10 cellular contexts compared by ENCODE assay signal in the genomic region with DNA sequence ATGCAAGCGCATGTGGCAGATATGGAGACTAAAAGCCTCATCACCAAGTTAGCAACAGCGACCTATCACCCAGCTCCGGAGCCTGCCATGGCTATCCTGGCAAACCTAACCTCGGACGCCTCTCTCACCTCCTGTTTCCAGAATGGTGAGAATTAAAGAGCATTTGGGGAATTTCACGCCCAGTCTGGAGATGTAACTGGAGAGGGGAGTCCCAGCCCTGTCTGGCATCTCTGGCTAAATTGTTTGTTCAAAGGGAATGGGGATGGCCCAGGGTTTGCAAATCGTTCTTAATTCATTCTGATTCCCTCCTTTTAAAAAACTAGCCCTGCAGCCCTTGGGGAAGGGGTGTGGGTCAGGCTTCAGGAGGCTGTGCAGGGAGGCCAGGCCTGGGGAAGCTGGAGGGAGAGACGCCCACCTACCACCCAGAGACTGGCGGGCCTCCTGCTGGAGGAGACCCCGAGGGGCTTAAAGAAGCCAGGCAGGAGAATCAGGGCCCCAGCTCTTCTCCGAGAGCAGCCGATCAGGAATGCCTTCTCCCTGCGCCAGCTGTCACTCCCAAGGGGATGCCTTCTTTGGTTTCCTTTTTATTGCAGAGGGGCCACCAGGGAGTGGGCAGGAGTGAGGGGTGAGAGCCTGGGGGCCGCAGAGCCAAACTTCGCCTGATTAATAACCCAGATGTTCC. TPM values are rescaled to one million over a fixed set of nuclear protein-coding genes. Genes with fewer than 3 reads are reported as not detected.
DNase-seq lines count a peak whose midpoint lies in the region; FAIRE-seq and TF ChIP-seq lines count a peak whose summit lies in the region.
"Had no signal": no experiment of that assay in that cellular context is flagged by ENCODE, and none has a peak within 500 bp of the region (broad histone marks: within the 10 kb centered on the region; RNA-seq: fewer than 3 reads in every experiment).

No MANE protein-coding gene starts in this region.

- H3K79me2 ChIP-seq in astrocyte (ENCODE audit: insufficient read depth, low read length): peaks cover 37% of the 10 kb centered on the region

- peak overlapping the region; percentile 91 for H4K8ac ChIP-seq in mesenchymal stem cell (ENCODE audit: low read length)

- H3K9me3 Mint-ChIP-seq in astrocyte (ENCODE audit: unreplicated experiment): no peaks in the 10 kb centered on the region

- H3K18ac ChIP-seq in mesenchymal stem cell (ENCODE audit: low read depth in 1 of 2, low read length in 2 of 2): peak overlapping the region; percentile 37 to 76

- H4K91ac ChIP-seq in mesenchymal stem cell (ENCODE audit: low read length): peak overlapping the region; percentile 87

- in situ Hi-C loops in KBM-7 (cut with MboI; ENCODE audit: low pct_unique_long_range_greater_than_20kb, low sequenced_read_pairs): no loop called here

- H3K36me3 ChIP-seq in HUES48 (ENCODE audit: control insufficient read depth, insufficient read depth, low read length): no peaks in the 10 kb centered on the region
- no peaks in the 10 kb centered on the region for H3K36me3 ChIP-seq in astrocyte (ENCODE audit: insufficient read depth, low read length)
- H3K36me3 ChIP-seq in mesenchymal stem cell (ENCODE audit: control insufficient read depth in 1 of 2, insufficient read depth in 2 of 2, low read depth in 1 of 2, low read length in 2 of 2): peaks cover 0 to 6% of the 10 kb centered on the region in 2 experiments
- no peaks in the 10 kb centered on the region for H3K36me3 ChIP-seq in stomach smooth muscle (ENCODE audit: control insufficient read depth in 2 of 2, insufficient read depth in 2 of 2, low read length in 2 of 2)

- H3K23ac ChIP-seq in mesenchymal stem cell (ENCODE audit: low read length in 2 of 2): no peak overlapping the region

- WGBS in mesenchymal stem cell: 61% methylated on average over 14 of the region's 15 CpGs

- peak overlapping the region; percentile 85 for H3K4ac ChIP-seq in mesenchymal stem cell (ENCODE audit: low read depth in 1 of 2, low read length in 2 of 2)

- peak overlapping the region; percentile 90 for H2BK120ac ChIP-seq in mesenchymal stem cell (ENCODE audit: low read depth, low read length)

- no peaks in the 10 kb centered on the region for H3K79me1 ChIP-seq in mesenchymal stem cell (replicated peaks; ENCODE audit: low read length, poor library complexity, severe bottlenecking)

- H3K9ac ChIP-seq in HUES48 (ENCODE audit: low read depth, low read length) (no peak overlapping the region), astrocyte (ENCODE audit: low read length) (peak overlapping the region; percentile 97), mesenchymal stem cell (ENCODE audit: low read length) (peak overlapping the region; percentile 88), stomach smooth muscle (ENCODE audit: low read length in 2 of 2) (peak overlapping the region; percentile 68 to 73)

- no peak overlapping the region for H2BK5ac ChIP-seq in mesenchymal stem cell (ENCODE audit: low read depth, low read length, poor library complexity, severe bottlenecking)

- peaks cover 27% of the 10 kb centered on the region for H4K20me1 ChIP-seq in astrocyte (ENCODE audit: insufficient read depth, low read length)

- H2AFZ ChIP-seq in astrocyte (ENCODE audit: low read depth, low read length) (peak overlapping the region; percentile 53), mesenchymal stem cell (ENCODE audit: low read depth, low read length) (no peak overlapping the region)

- H3K4me2 ChIP-seq in astrocyte (ENCODE audit: low read length) (peak overlapping the region; percentile 100), mesenchymal stem cell (ENCODE audit: low read length, poor library complexity, severe bottlenecking) (peak overlapping the region; percentile 83)

- H3K27me3 ChIP-seq in HUES48 (ENCODE audit: control insufficient read depth, insufficient read depth, low read length) (peaks cover 12% of the 10 kb centered on the region), astrocyte (ENCODE audit: insufficient read depth, low read length) (no peaks in the 10 kb centered on the region), mesenchymal stem cell (ENCODE audit: control insufficient read depth in 1 of 2, insufficient read depth in 1 of 2, low read length in 2 of 2) (no peaks in the 10 kb centered on the region), stomach smooth muscle (ENCODE audit: control insufficient read depth in 1 of 2, insufficient read depth in 2 of 2, low read length in 2 of 2) (no peaks in the 10 kb centered on the region)

- no peak overlapping the region for H3K14ac ChIP-seq in mesenchymal stem cell (ENCODE audit: low read length in 2 of 2)

- H3K36me3 Mint-ChIP-seq in astrocyte (ENCODE audit: low read depth, unreplicated experiment): peaks cover 13% of the 10 kb centered on the region

- peaks cover 14% of the 10 kb centered on the region for H3K4me1 Mint-ChIP-seq in astrocyte (ENCODE audit: low read depth, unreplicated experiment)

- H3K27ac ChIP-seq in HUES48 (ENCODE audit: low read depth, low read length): peak overlapping the region; percentile 72
- H3K27ac ChIP-seq in astrocyte (ENCODE audit: low read depth, low read length): peak overlapping the region; percentile 68
- H3K27ac ChIP-seq in mesenchymal stem cell (ENCODE audit: low read length, poor library complexity, severe bottlenecking): peak overlapping the region; percentile 0
- H3K27ac ChIP-seq in stomach smooth muscle (ENCODE audit: low read length): peak overlapping the region; percentile 94

- peak overlapping the region; percentile 82 for H3K4me3 Mint-ChIP-seq in astrocyte (ENCODE audit: unreplicated experiment)

- H3K27me3 Mint-ChIP-seq in astrocyte (ENCODE audit: low read depth, unreplicated experiment): peaks cover 2% of the 10 kb centered on the region

- peak overlapping the region; percentile 60 for H2BK15ac ChIP-seq in mesenchymal stem cell (ENCODE audit: low read depth, poor library complexity, severe bottlenecking)

- no peak for FAIRE-seq in astrocyte (lab: Jason Lieb, UNC)

- no peak for TF ChIP-seq CTCF in astrocyte (IDR thresholded peaks at IDR 0.05; ENCODE audit: insufficient read depth, low read depth, low read length)

- peak overlapping the region; percentile 43 for H2AK5ac ChIP-seq in mesenchymal stem cell (ENCODE audit: low read length, severe bottlenecking)

- H3K9me3 ChIP-seq in HUES48 (ENCODE audit: control insufficient read depth, insufficient read depth, low read length): no peaks in the 10 kb centered on the region
- H3K9me3 ChIP-seq in astrocyte (ENCODE audit: insufficient read depth, low read depth, low read length): no peaks in the 10 kb centered on the region
- H3K9me3 ChIP-seq in mesenchymal stem cell (ENCODE audit: control insufficient read depth, low read length): no peaks in the 10 kb centered on the region
- H3K9me3 ChIP-seq in stomach smooth muscle (ENCODE audit: control insufficient read depth in 2 of 2, low read length in 2 of 2): no peaks in the 10 kb centered on the region

- H2BK12ac ChIP-seq in mesenchymal stem cell (ENCODE audit: low read length in 2 of 2): peak overlapping the region; percentile 65 to 87

- DNase-seq in astrocyte (ENCODE audit: low read depth) (no peak), mesenchymal stem cell (no peak), KBM-7 (no peak), UCSD-AML1 (lab: John Stamatoyannopoulos, UW; ENCODE audit: unreplicated experiment) (no peak), DMS53 (lab: John Stamatoyannopoulos, UW) (no peak), foreskin melanocyte (no peak)
- DNase-seq: NCI-H2029, SHP77 had no signal

- peak overlapping the region; percentile 87 for H3K27ac Mint-ChIP-seq in astrocyte (ENCODE audit: unreplicated experiment)

- H3K4me3 ChIP-seq in HUES48 (ENCODE audit: low read depth, low read length) (peak overlapping the region; percentile 83), astrocyte (ENCODE audit: insufficient read depth, low read depth, low read length) (peak overlapping the region; percentile 54), mesenchymal stem cell (ENCODE audit: insufficient read depth in 1 of 2, low read depth in 1 of 2, low read length in 2 of 2) (peak overlapping the region in 1 of 2 experiments; percentile 77), stomach smooth muscle (ENCODE audit: low read length in 2 of 2) (peak overlapping the region; percentile 65 to 82)

- H3K4me1 ChIP-seq in HUES48 (ENCODE audit: control insufficient read depth, insufficient read depth, low read length) (peaks cover 15% of the 10 kb centered on the region; the same call in 1 of the 2 replicates), astrocyte (ENCODE audit: insufficient read depth, low read length) (peaks cover 24% of the 10 kb centered on the region), mesenchymal stem cell (ENCODE audit: control insufficient read depth, insufficient read depth, low read depth, low read length) (peaks cover 43% of the 10 kb centered on the region), stomach smooth muscle (ENCODE audit: control insufficient read depth, insufficient read depth, low read length) (peaks cover 41% of the 10 kb centered on the region)

RNA-seq across cellular contexts. Expression of gene COL5A1, which starts 1.0 kb away (rescaled TPM):
- 1,055 and 1,568 TPM in 2 replicates for total RNA-seq in astrocyte
- polyA plus RNA-seq in mesenchymal stem cell (2013, experiment 1 of 2): 754 TPM
- 709 TPM for polyA plus RNA-seq in mesenchymal stem cell (2013, experiment 2 of 2)

Comparison
In these comparisons a context has a peak if more than half of its experiments do, and no peak if none do; other contexts are left out.
1. H3K27ac ChIP-seq: peak in every context shown above with its lines; median percentile 94 in stomach smooth muscle; 72 in HUES48; 68 in astrocyte; 0 in mesenchymal stem cell.